ENCODE assay signal across 18 cellular contexts in genomic region chr17:5506307-5506706, GRCh38. TPM values are rescaled to one million over a fixed set of nuclear protein-coding genes. Genes with fewer than 3 reads are reported as not detected.
DNase-seq lines count a peak whose midpoint lies in the region; ATAC-seq, FAIRE-seq and TF ChIP-seq lines count a peak whose summit lies in the region.
"Had no signal": no experiment of that assay in that cellular context is flagged by ENCODE, and none has a peak within 500 bp of the region (broad histone marks: within the 10 kb centered on the region; RNA-seq: fewer than 3 reads in every experiment).

No MANE protein-coding gene starts in this region.

- H4K20me1 ChIP-seq in HepG2 (ENCODE audit: insufficient read depth, low read length) (no peaks in the 10 kb centered on the region), PC-3 (ENCODE audit: low read length) (no peaks in the 10 kb centered on the region)

- H3K36me3 ChIP-seq in HepG2 (replicated peaks in 1 of 2; ENCODE audit: control insufficient read depth in 1 of 2, insufficient read depth in 2 of 2, low read length in 2 of 2) (no peaks in the 10 kb centered on the region), right lobe of liver (no peaks in the 10 kb centered on the region), PC-3 (ENCODE audit: low read depth, low read length) (no peaks in the 10 kb centered on the region)
- H3K36me3 ChIP-seq: BE2C had no signal

- peaks cover 0 to 3% (median under 1%) of the 10 kb centered on the region in 7 donors for H3K9me3 Mint-ChIP-seq in CD14-positive monocyte
- H3K9me3 Mint-ChIP-seq: CD8-positive, alpha-beta memory T cell; H9 had no signal

- TF ChIP-seq POLR2A in HepG2 (IDR thresholded peaks at IDR 0.05; ENCODE audit: insufficient read depth in 1 of 2, low read depth in 2 of 2, low read length in 2 of 2) (no peak), right lobe of liver (IDR thresholded peaks at IDR 0.05) (no peak)

- H3K9me2 ChIP-seq in PC-3 (replicated peaks; ENCODE audit: low read length): no peaks in the 10 kb centered on the region

- H3K4me1 Mint-ChIP-seq in CD14-positive monocyte: peaks cover 4% of the 10 kb centered on the region

- H3K9ac ChIP-seq in HepG2 (ENCODE audit: insufficient read depth, low read depth, low read length): no peak overlapping the region
- H3K9ac ChIP-seq in PC-3 (ENCODE audit: low read length): no peak overlapping the region

- CTCF ChIA-PET in HepG2 (lab: Yijun Ruan, JAX; ENCODE audit: low intra/inter-chr PET ratio, low total read pairs) (no interaction called here), PC-3 (lab: Charles Lee) (no interaction called here)

- TF ChIP-seq EP300 in HepG2 (IDR thresholded peaks at IDR 0.05; ENCODE audit: low read depth in 2 of 2, low read length in 2 of 2) (no peak), HepG2 (CRISPR knock-in tag; IDR thresholded peaks at IDR 0.05; ENCODE audit: borderline replicate concordance) (no peak)

- TF ChIP-seq RAD21 in HepG2 (CRISPR knock-in tag; IDR thresholded peaks at IDR 0.05): no peak

- no peak overlapping the region for H3K4me3 Mint-ChIP-seq in CD14-positive monocyte
- H3K4me3 Mint-ChIP-seq: H9 had no signal

- no peak overlapping the region for H3K4me3 ChIP-seq in HepG2 (replicated peaks in 1 of 3; ENCODE audit: insufficient read depth in 1 of 3, low read depth in 2 of 3, low read length in 3 of 3)
- no peak overlapping the region for H3K4me3 ChIP-seq in right lobe of liver
- no peak overlapping the region for H3K4me3 ChIP-seq in PC-3 (ENCODE audit: low read length)
- H3K4me3 ChIP-seq: K562 had no signal

- H3K27me3 ChIP-seq in HepG2 (ENCODE audit: control insufficient read depth in 1 of 2, insufficient read depth in 2 of 2, low read length in 2 of 2) (peaks cover 0 to 17% of the 10 kb centered on the region in 2 experiments; a peak in 3 of 5 replicates), right lobe of liver (no peaks in the 10 kb centered on the region), PC-3 (ENCODE audit: low read length) (no peaks in the 10 kb centered on the region)
- H3K27me3 ChIP-seq: BE2C had no signal

- H2AFZ ChIP-seq in HepG2 (ENCODE audit: low read length): no peak overlapping the region
- no peak overlapping the region for H2AFZ ChIP-seq in PC-3 (ENCODE audit: low read length)

- no peak for DNase-seq in HepG2 (ENCODE audit: low spot score)
- DNase-seq in right lobe of liver: no peak
- DNase-seq in PC-3: peak; percentile 76
- DNase-seq in dermis microvascular lymphatic vessel endothelial cell (ENCODE audit: low read depth in 2 of 2): peak; percentile 34 to 64
- no peak for DNase-seq in CD14-positive monocyte (ENCODE audit: low spot score)
- DNase-seq in activated CD8-positive, alpha-beta memory T cell treated with anti-CD3 and anti-CD28 coated beads, Interleukin-2, amount 50 U/mL, for 48 hours: no peak
- DNase-seq: BE2C; Caco-2; CD8-positive, alpha-beta memory T cell; DMS79 treated with DMSO at 0.1 percent for 48 hours; EL; GOT3; H9 had no signal

- H3K27ac Mint-ChIP-seq in CD14-positive monocyte: no peak overlapping the region
- H3K27ac Mint-ChIP-seq: H9 had no signal

- H3K79me2 ChIP-seq in HepG2 (ENCODE audit: insufficient read depth, low read length) (no peaks in the 10 kb centered on the region), PC-3 (ENCODE audit: low read length) (no peaks in the 10 kb centered on the region)

- 75% methylated on average over 5 of the region's 5 CpGs for WGBS in HepG2 (ENCODE audit: low lambda C conversion rate)
- 77% methylated on average over 2 of the region's 5 CpGs for WGBS in right lobe of liver (ENCODE audit: insufficient coverage, low coverage, low lambda C conversion rate, missing lambda C conversion rate)

- FAIRE-seq in HepG2 (lab: Jason Lieb, UNC): no peak
- FAIRE-seq: A204.1, G401.6, GM12891, K562 had no signal

- no peaks in the 10 kb centered on the region for H3F3A ChIP-seq in PC-3 (ENCODE audit: low read length, unreplicated experiment)

- TF ChIP-seq CTCF in HepG2 (CRISPR knock-in tag; IDR thresholded peaks at IDR 0.05) (0 out of 2 replicates have a peak, but pooled peaks have one; percentile 6), right lobe of liver (IDR thresholded peaks at IDR 0.05) (no peak), PC-3 (conservative IDR thresholded peaks at IDR 0.05; ENCODE audit: low read depth, low read length) (peak; percentile 50; the same call in 1 of the 2 replicates), CD14-positive monocyte (IDR thresholded peaks at IDR 0.05) (no peak)

- H3K9me3 ChIP-seq in HepG2 (ENCODE audit: low read length) (no peaks in the 10 kb centered on the region), right lobe of liver (no peaks in the 10 kb centered on the region), PC-3 (ENCODE audit: low read length) (no peaks in the 10 kb centered on the region)
- H3K9me3 ChIP-seq: BE2C, Caco-2 had no signal

- intact Hi-C loops in HepG2 (cut with micrococcal nuclease; ENCODE audit: unreplicated experiment): no loop called here
- intact Hi-C loops in right lobe of liver (cut with DNase I): no loop called here
- intact Hi-C loops in PC-3 (cut with micrococcal nuclease): loop anchor here (5.0 kb wide), 2 partner anchors 76 to 916 kb away; partner anchors contain the start of gene NLRP1
- intact Hi-C loops in CD14-positive monocyte (cut with micrococcal nuclease): no loop called here

- H3K4me1 ChIP-seq in HepG2 (ENCODE audit: insufficient read depth, low read length) (peaks cover 5% of the 10 kb centered on the region), right lobe of liver (no peaks in the 10 kb centered on the region), PC-3 (ENCODE audit: insufficient read depth, low read length) (no peaks in the 10 kb centered on the region)
- H3K4me1 ChIP-seq: BE2C, Caco-2 had no signal

- BruUV-seq in HepG2 (replicated peaks; lab: Mats Ljungman, UMichigan) (no TSS peak), PC-3 (replicated peaks; lab: Mats Ljungman, UMichigan) (no TSS peak)

- ATAC-seq in HepG2 (no peak), right lobe of liver (no peak), PC-3 (peak; percentile 70), HG03039 (IDR thresholded peaks at IDR 0.05; ENCODE audit: unreplicated experiment) (no peak)
- ATAC-seq: K562 had no signal

- peaks cover 3 to 9% (median 6%) of the 10 kb centered on the region in 3 donors for H3K27me3 Mint-ChIP-seq in CD14-positive monocyte (ENCODE audit: low read depth in 3 of 3)
- H3K27me3 Mint-ChIP-seq: CD8-positive, alpha-beta memory T cell had no signal

- H3K27ac ChIP-seq in HepG2 (ENCODE audit: extremely low read length, insufficient read depth, low read length) (no peak overlapping the region), right lobe of liver (no peak overlapping the region), PC-3 (ENCODE audit: low read length) (no peak overlapping the region)

- H3K4me2 ChIP-seq in HepG2 (ENCODE audit: low read depth, low read length) (no peak overlapping the region), PC-3 (ENCODE audit: low read length) (no peak overlapping the region)

- POLR2A ChIA-PET in HepG2 (lab: Yijun Ruan, JAX): no interaction called here
- POLR2A ChIA-PET in PC-3 (lab: Charles Lee; ENCODE audit: unreplicated experiment): no interaction called here

- in situ Hi-C loops in HepG2 (cut with HindIII; ENCODE audit: extremely low pct_ligation_motif_present, low pct_unique_long_range_greater_than_20kb): no loop called here

- peaks cover 71 to 93% of the 10 kb centered on the region in 2 donors for H3K36me3 Mint-ChIP-seq in CD14-positive monocyte

RNA-seq across cellular contexts. Expression of gene MIS12, which starts 19.9 kb away (rescaled TPM):
- total RNA-seq in HepG2 (2016; rRNA removed; fragmentation: Illumina TruSeq; extraction: Trizol) (28.0 and 28.3 TPM in 2 replicates), right lobe of liver (1 to 10 TPM; 7.1 to 9.4 (median 8.7) TPM), PC-3 (2014; rRNA removed) (9.3 and 10.6 TPM in 2 replicates), dermis microvascular lymphatic vessel endothelial cell (13.1 and 17.2 TPM in 2 replicates)
- total RNA-seq in HepG2 (2016; cell fraction: cytosol; rRNA removed; fragmentation: Illumina TruSeq; extraction: Trizol; ENCODE audit: low read depth): 7.9 and 8.3 TPM in 2 replicates
- 28.6 and 31.1 TPM in 2 replicates for total RNA-seq in HepG2 (2016; cell fraction: insoluble cytoplasmic fraction; rRNA removed; fragmentation: Illumina TruSeq; extraction: Trizol)
- 24.4 and 27.4 TPM in 2 replicates for total RNA-seq in HepG2 (2016; cell fraction: membrane; rRNA removed; fragmentation: Illumina TruSeq; extraction: Trizol)
- 27.4 and 28.9 TPM in 2 replicates for total RNA-seq in HepG2 (2016; cell fraction: nucleus; rRNA removed; fragmentation: Illumina TruSeq; extraction: Trizol)
- polyA plus RNA-seq in HepG2 (2011; rRNA removed) (13.4 and 16.2 TPM in 2 replicates), CD14-positive monocyte (10 to 100 TPM in 1 of 2 donors, 1 to 10 TPM in 1; 6.9 to 10.8 TPM)
- 3.8 and 6.1 TPM in 2 replicates for polyA plus RNA-seq in HepG2 (2011; cell fraction: cytosol; rRNA removed)
- 21.4 and 24.6 TPM in 2 replicates for polyA plus RNA-seq in HepG2 (2011; cell fraction: nucleus; rRNA removed)
- polyA plus RNA-seq in HepG2 (2012): 12.6 and 13.8 TPM in 2 replicates
- polyA plus RNA-seq in HepG2 (2016; cell fraction: cytosol; fragmentation: Illumina TruSeq; extraction: Trizol; ENCODE audit: low read depth): 4.5 and 6.2 TPM in 2 replicates
- polyA plus RNA-seq in HepG2 (2016; cell fraction: insoluble cytoplasmic fraction; fragmentation: Illumina TruSeq; extraction: Trizol; ENCODE audit: low read depth): 23.5 and 29.2 TPM in 2 replicates
- polyA plus RNA-seq in HepG2 (2016; cell fraction: membrane; fragmentation: Illumina TruSeq; extraction: Trizol; ENCODE audit: low read depth): 13.9 and 15.0 TPM in 2 replicates
- 57.5 and 58.5 TPM in 2 replicates for polyA plus RNA-seq in HepG2 (2016; cell fraction: nucleus; fragmentation: Illumina TruSeq; extraction: Trizol; ENCODE audit: insufficient read depth, low read depth)
- 10.3 and 37.9 TPM in 2 replicates for polyA minus RNA-seq in HepG2 (2011; rRNA and poly(A)+ RNA removed; ENCODE audit: low replicate concordance)
- polyA minus RNA-seq in HepG2 (2011; cell fraction: cytosol; rRNA and poly(A)+ RNA removed): 5.1 and 7.9 TPM in 2 replicates
- polyA minus RNA-seq in HepG2 (2011; cell fraction: nucleus; rRNA and poly(A)+ RNA removed): 8.7 and 9.5 TPM in 2 replicates

RNA-seq across cellular contexts. Expression of gene DERL2, which starts 20.3 kb away (rescaled TPM):
- total RNA-seq in HepG2 (2016; rRNA removed; fragmentation: Illumina TruSeq; extraction: Trizol) (41.4 and 59.3 TPM in 2 replicates), right lobe of liver (10 to 100 TPM; 31.2 to 47.9 (median 43.2) TPM), PC-3 (2014; rRNA removed) (18.1 and 38.7 TPM in 2 replicates), dermis microvascular lymphatic vessel endothelial cell (17.4 and 21.3 TPM in 2 replicates)
- 25.6 and 28.7 TPM in 2 replicates for total RNA-seq in HepG2 (2016; cell fraction: cytosol; rRNA removed; fragmentation: Illumina TruSeq; extraction: Trizol; ENCODE audit: low read depth)
- 38.6 and 66.1 TPM in 2 replicates for total RNA-seq in HepG2 (2016; cell fraction: insoluble cytoplasmic fraction; rRNA removed; fragmentation: Illumina TruSeq; extraction: Trizol)
- 33.6 and 39.9 TPM in 2 replicates for total RNA-seq in HepG2 (2016; cell fraction: membrane; rRNA removed; fragmentation: Illumina TruSeq; extraction: Trizol)
- total RNA-seq in HepG2 (2016; cell fraction: nucleus; rRNA removed; fragmentation: Illumina TruSeq; extraction: Trizol): 60.7 and 77.4 TPM in 2 replicates
- polyA plus RNA-seq in HepG2 (2011; rRNA removed) (59.0 and 65.2 TPM in 2 replicates), CD14-positive monocyte (10 to 100 TPM; 81.6 to 84.9 TPM)
- polyA plus RNA-seq in HepG2 (2011; cell fraction: cytosol; rRNA removed): 34.0 and 50.7 TPM in 2 replicates
- polyA plus RNA-seq in HepG2 (2011; cell fraction: nucleus; rRNA removed): 63.2 and 65.1 TPM in 2 replicates
- 36.4 and 42.5 TPM in 2 replicates for polyA plus RNA-seq in HepG2 (2012)
- polyA plus RNA-seq in HepG2 (2016; cell fraction: cytosol; fragmentation: Illumina TruSeq; extraction: Trizol; ENCODE audit: low read depth): 37.6 and 45.6 TPM in 2 replicates
- polyA plus RNA-seq in HepG2 (2016; cell fraction: insoluble cytoplasmic fraction; fragmentation: Illumina TruSeq; extraction: Trizol; ENCODE audit: low read depth): 43.9 and 63.4 TPM in 2 replicates
- polyA plus RNA-seq in HepG2 (2016; cell fraction: membrane; fragmentation: Illumina TruSeq; extraction: Trizol; ENCODE audit: low read depth): 36.3 and 44.4 TPM in 2 replicates
- polyA plus RNA-seq in HepG2 (2016; cell fraction: nucleus; fragmentation: Illumina TruSeq; extraction: Trizol; ENCODE audit: insufficient read depth, low read depth): 159 and 169 TPM in 2 replicates
- 21.7 and 35.4 TPM in 2 replicates for polyA minus RNA-seq in HepG2 (2011; rRNA and poly(A)+ RNA removed; ENCODE audit: low replicate concordance)
- polyA minus RNA-seq in HepG2 (2011; cell fraction: cytosol; rRNA and poly(A)+ RNA removed): 22.2 and 22.9 TPM in 2 replicates
- polyA minus RNA-seq in HepG2 (2011; cell fraction: nucleus; rRNA and poly(A)+ RNA removed): 54.3 and 57.7 TPM in 2 replicates

RNA-seq across cellular contexts. Expression of gene DHX33, which starts 37.5 kb away (rescaled TPM):
- total RNA-seq in HepG2 (2016; rRNA removed; fragmentation: Illumina TruSeq; extraction: Trizol) (20.1 and 34.8 TPM in 2 replicates), right lobe of liver (1 to 10 TPM; 6.4 to 10.0 (median 7.2) TPM), PC-3 (2014; rRNA removed) (12.6 and 14.2 TPM in 2 replicates), dermis microvascular lymphatic vessel endothelial cell (9.4 and 14.2 TPM in 2 replicates)
- 12.8 and 14.6 TPM in 2 replicates for total RNA-seq in HepG2 (2016; cell fraction: cytosol; rRNA removed; fragmentation: Illumina TruSeq; extraction: Trizol; ENCODE audit: low read depth)
- total RNA-seq in HepG2 (2016; cell fraction: insoluble cytoplasmic fraction; rRNA removed; fragmentation: Illumina TruSeq; extraction: Trizol): 20.9 and 31.1 TPM in 2 replicates
- 16.8 and 16.9 TPM in 2 replicates for total RNA-seq in HepG2 (2016; cell fraction: membrane; rRNA removed; fragmentation: Illumina TruSeq; extraction: Trizol)
- 20.4 and 22.7 TPM in 2 replicates for total RNA-seq in HepG2 (2016; cell fraction: nucleus; rRNA removed; fragmentation: Illumina TruSeq; extraction: Trizol)
- polyA plus RNA-seq in HepG2 (2011; rRNA removed) (15.5 and 18.4 TPM in 2 replicates), CD14-positive monocyte (under 1 TPM; 0.72 to 0.96 TPM)
- 11.2 and 12.3 TPM in 2 replicates for polyA plus RNA-seq in HepG2 (2011; cell fraction: cytosol; rRNA removed)
- polyA plus RNA-seq in HepG2 (2011; cell fraction: nucleus; rRNA removed): 20.2 and 22.4 TPM in 2 replicates
- polyA plus RNA-seq in HepG2 (2012): 15.6 and 16.6 TPM in 2 replicates
- polyA plus RNA-seq in HepG2 (2016; cell fraction: cytosol; fragmentation: Illumina TruSeq; extraction: Trizol; ENCODE audit: low read depth): 1.8 TPM in 2 replicates
- polyA plus RNA-seq in HepG2 (2016; cell fraction: insoluble cytoplasmic fraction; fragmentation: Illumina TruSeq; extraction: Trizol; ENCODE audit: low read depth): 29.3 and 33.3 TPM in 2 replicates
- polyA plus RNA-seq in HepG2 (2016; cell fraction: membrane; fragmentation: Illumina TruSeq; extraction: Trizol; ENCODE audit: low read depth): 7.2 TPM in 2 replicates
- polyA plus RNA-seq in HepG2 (2016; cell fraction: nucleus; fragmentation: Illumina TruSeq; extraction: Trizol; ENCODE audit: insufficient read depth, low read depth): 46.3 and 53.5 TPM in 2 replicates
- polyA minus RNA-seq in HepG2 (2011; rRNA and poly(A)+ RNA removed; ENCODE audit: low replicate concordance): 44.5 and 49.7 TPM in 2 replicates
- 17.9 and 18.8 TPM in 2 replicates for polyA minus RNA-seq in HepG2 (2011; cell fraction: cytosol; rRNA and poly(A)+ RNA removed)
- polyA minus RNA-seq in HepG2 (2011; cell fraction: nucleus; rRNA and poly(A)+ RNA removed): 14.9 and 15.3 TPM in 2 replicates

Comparison
In these comparisons a context has a peak if more than half of its experiments do, and no peak if none do; other contexts are left out.
1. CTCF ChIP-seq: peak in HepG2 (single experiment) and PC-3 (single experiment); none in right lobe of liver (0 of 4) and CD14-positive monocyte (single experiment).
2. DNase-seq: peak in PC-3 (single experiment) and dermis microvascular lymphatic vessel endothelial cell (2 of 2); none in HepG2 (single experiment), right lobe of liver (0 of 3), CD14-positive monocyte (single experiment) and activated CD8-positive, alpha-beta memory T cell treated with anti-CD3 and anti-CD28 coated beads, Interleukin-2, amount 50 U/mL, for 48 hours (single experiment).